1 cellular context compared by ENCODE assay signal in genomic region chr9:136204838-136205706, GRCh38.
A peak's percentile ranks its signal among the peaks of the same experiment; 100 is the strongest.
TF ChIP-seq lines count a peak whose summit lies in the region.

Gene LHX3 (minus strand): TSS chr9:136205128. CDS start chr9:136205012, 116 bp downstream.

TF ChIP-seq in WTC11, 78 proteins besides CTCF, POLR2A, EP300 and RAD21 (continued from another document):
- no peak for TF ChIP-seq IRF1 (CRISPR knock-in tag; IDR thresholded peaks at IDR 0.05)
- TF ChIP-seq ZNF416 (CRISPR knock-in tag; IDR thresholded peaks at IDR 0.05): no peak
- 0 out of 2 replicates have a peak, but pooled peaks have one; percentile 25 for TF ChIP-seq ATF1 (CRISPR knock-in tag; IDR thresholded peaks at IDR 0.05)
- TF ChIP-seq ZBTB43 (CRISPR knock-in tag; IDR thresholded peaks at IDR 0.05): peak; percentile 94; the same call in 1 of the 2 replicates
- no peak for TF ChIP-seq PRRX2 (CRISPR knock-in tag; IDR thresholded peaks at IDR 0.05)
- TF ChIP-seq SP1 (CRISPR knock-in tag; conservative IDR thresholded peaks at IDR 0.05): 0 out of 2 replicates have a peak, but pooled peaks have one; percentile 27
- TF ChIP-seq MLX (CRISPR knock-in tag; IDR thresholded peaks at IDR 0.05): no peak
- peak; percentile 85 for TF ChIP-seq MYBL2 (CRISPR knock-in tag; IDR thresholded peaks at IDR 0.05)
- TF ChIP-seq NFE2L1 (CRISPR knock-in tag; IDR thresholded peaks at IDR 0.05): 0 out of 2 replicates have a peak, but pooled peaks have one; percentile 28
- 0 out of 2 replicates have a peak, but pooled peaks have one; percentile 61 for TF ChIP-seq ZNF219 (CRISPR knock-in tag; IDR thresholded peaks at IDR 0.05; ENCODE audit: borderline replicate concordance)
- TF ChIP-seq RELA (CRISPR knock-in tag; IDR thresholded peaks at IDR 0.05; ENCODE audit: borderline replicate concordance): peak; percentile 76
- TF ChIP-seq CREM (CRISPR knock-in tag; IDR thresholded peaks at IDR 0.05): 0 out of 2 replicates have a peak, but pooled peaks have one; percentile 34
- peak; percentile 56; the same call in 1 of the 2 replicates for TF ChIP-seq ETV6 (CRISPR knock-in tag; IDR thresholded peaks at IDR 0.05)
- TF ChIP-seq ZNF423 (CRISPR knock-in tag; IDR thresholded peaks at IDR 0.05): peak; percentile 15; the same call in 1 of the 2 replicates
- peak; percentile 85 for TF ChIP-seq FOXP4 (CRISPR knock-in tag; IDR thresholded peaks at IDR 0.05)
- peak; percentile 90 for TF ChIP-seq JUN (CRISPR knock-in tag; IDR thresholded peaks at IDR 0.05)
- TF ChIP-seq ELF4 (CRISPR knock-in tag; IDR thresholded peaks at IDR 0.05; ENCODE audit: low read depth): peak; percentile 85; the same call in 1 of the 2 replicates
- TF ChIP-seq USF2 (CRISPR knock-in tag; IDR thresholded peaks at IDR 0.05): peak; percentile 34; the same call in 1 of the 2 replicates
- peak; percentile 78; the same call in 1 of the 2 replicates for TF ChIP-seq TCF7 (CRISPR knock-in tag; IDR thresholded peaks at IDR 0.05; ENCODE audit: low read depth)
- peak; percentile 40; the same call in 1 of the 2 replicates for TF ChIP-seq MAX (CRISPR knock-in tag; IDR thresholded peaks at IDR 0.05)
- peak; percentile 32; the same call in 1 of the 2 replicates for TF ChIP-seq SMAD3 (CRISPR knock-in tag; IDR thresholded peaks at IDR 0.05; ENCODE audit: borderline replicate concordance)
- peak; percentile 23; the same call in 1 of the 2 replicates for TF ChIP-seq TEAD4 (CRISPR knock-in tag; IDR thresholded peaks at IDR 0.05)
- peak; percentile 65; the same call in 1 of the 2 replicates for TF ChIP-seq E2F5 (CRISPR knock-in tag; IDR thresholded peaks at IDR 0.05)
- TF ChIP-seq ZNF396 (CRISPR knock-in tag; IDR thresholded peaks at IDR 0.05; ENCODE audit: borderline replicate concordance): no peak
- TF ChIP-seq TP53 (CRISPR knock-in tag; IDR thresholded peaks at IDR 0.05): 0 out of 2 replicates have a peak, but pooled peaks have one; percentile 83
